22 cellular contexts compared by ENCODE assay signal in genomic region chr15:99605990-99606389, GRCh38. TPM values are rescaled to one million over a fixed set of nuclear protein-coding genes. Genes with fewer than 3 reads are reported as not detected.
DNase-seq lines count a peak whose midpoint lies in the region; ATAC-seq, FAIRE-seq and TF ChIP-seq lines count a peak whose summit lies in the region.
"Had no signal": no experiment of that assay in that cellular context is flagged by ENCODE, and none has a peak within 500 bp of the region (broad histone marks: within the 10 kb centered on the region; RNA-seq: fewer than 3 reads in every experiment).

No MANE protein-coding gene starts in this region.

- H3K27me3 ChIP-seq in RWPE2 (ENCODE audit: insufficient read depth, poor library complexity, severe bottlenecking) (no peaks in the 10 kb centered on the region), mesendoderm (ENCODE audit: insufficient read depth, low read length, poor library complexity) (no peaks in the 10 kb centered on the region)
- H3K27me3 ChIP-seq: brain microvascular endothelial cell, heart right ventricle, testis, vagina had no signal

- H2BK15ac ChIP-seq in mesendoderm (replicated peaks; ENCODE audit: low read depth): no peak overlapping the region

- H3K4ac ChIP-seq in mesendoderm (ENCODE audit: low read depth, low read length): no peak overlapping the region

- H4K5ac ChIP-seq in mesendoderm (ENCODE audit: low read length): no peak overlapping the region

- H3K9me3 Mint-ChIP-seq in activated naive CD4-positive, alpha-beta T cell treated with anti-CD3 and anti-CD28 coated beads, Interleukin-2, amount 50 U/mL, for 24 hours: peaks cover 6% of the 10 kb centered on the region
- no peaks in the 10 kb centered on the region for H3K9me3 Mint-ChIP-seq in activated naive CD4-positive, alpha-beta T cell treated with anti-CD3 and anti-CD28 coated beads, Interleukin-2, amount 10 ng/mL, durations not matched to agents 7 days and 5 days
- H3K9me3 Mint-ChIP-seq in endothelial cell (ENCODE audit: unreplicated experiment): no peaks in the 10 kb centered on the region
- H3K9me3 Mint-ChIP-seq in progenitor cell of endocrine pancreas (ENCODE audit: low read depth): no peaks in the 10 kb centered on the region
- H3K9me3 Mint-ChIP-seq: H9 had no signal

- H3K27ac Mint-ChIP-seq in activated naive CD4-positive, alpha-beta T cell treated with anti-CD3 and anti-CD28 coated beads, Interleukin-2, amount 50 U/mL, for 24 hours: peak overlapping the region; percentile 67
- no peak overlapping the region for H3K27ac Mint-ChIP-seq in activated naive CD4-positive, alpha-beta T cell treated with anti-CD3 and anti-CD28 coated beads, Interleukin-2, amount 10 ng/mL, durations not matched to agents 7 days and 5 days
- H3K27ac Mint-ChIP-seq in endothelial cell (ENCODE audit: unreplicated experiment) (peak overlapping the region; percentile 25), progenitor cell of endocrine pancreas (peak overlapping the region; percentile 36)

- H3K27me3 Mint-ChIP-seq in activated naive CD4-positive, alpha-beta T cell treated with anti-CD3 and anti-CD28 coated beads, Interleukin-2, amount 50 U/mL, for 24 hours: no peaks in the 10 kb centered on the region
- no peaks in the 10 kb centered on the region for H3K27me3 Mint-ChIP-seq in activated naive CD4-positive, alpha-beta T cell treated with anti-CD3 and anti-CD28 coated beads, Interleukin-2, amount 10 ng/mL, durations not matched to agents 7 days and 5 days
- H3K27me3 Mint-ChIP-seq in endothelial cell (ENCODE audit: unreplicated experiment) (no peaks in the 10 kb centered on the region), progenitor cell of endocrine pancreas (no peaks in the 10 kb centered on the region)

- H3K4me3 ChIP-seq in RWPE2 (ENCODE audit: severe bottlenecking) (no peak overlapping the region), mesendoderm (ENCODE audit: low read length) (no peak overlapping the region)
- H3K4me3 ChIP-seq: heart right ventricle, testis, vagina had no signal

- no peaks in the 10 kb centered on the region for H3K9me3 ChIP-seq in RWPE2 (ENCODE audit: severe bottlenecking)
- H3K9me3 ChIP-seq: heart right ventricle, testis, vagina had no signal

- H3K18ac ChIP-seq in mesendoderm (ENCODE audit: low read length): no peak overlapping the region

- no peak overlapping the region for H3K4me2 ChIP-seq in mesendoderm (ENCODE audit: low read length)
- H3K4me2 ChIP-seq: SK-N-SH had no signal

- H3K9ac ChIP-seq in mesendoderm (ENCODE audit: low read length): no peak overlapping the region
- H3K9ac ChIP-seq: SK-N-SH had no signal

- no CpG with 5 or more reads among the region's 5 CpGs for WGBS in mesendoderm (ENCODE audit: extremely low coverage, insufficient coverage, low lambda C conversion rate)

- peaks cover 4% of the 10 kb centered on the region for H3K79me1 ChIP-seq in mesendoderm (ENCODE audit: low read length)

- H2BK120ac ChIP-seq in mesendoderm (ENCODE audit: low read depth, low read length): no peak overlapping the region

- no peak overlapping the region for H3K23ac ChIP-seq in mesendoderm (ENCODE audit: low read length)

- ATAC-seq in RWPE2 (ENCODE audit: low read depth): no peak
- ATAC-seq in GM21515 (IDR thresholded peaks at IDR 0.05; ENCODE audit: unreplicated experiment): no peak
- ATAC-seq: sciatic nerve had no signal

- H3K4me1 Mint-ChIP-seq in activated naive CD4-positive, alpha-beta T cell treated with anti-CD3 and anti-CD28 coated beads, Interleukin-2, amount 50 U/mL, for 24 hours: peaks cover 80% of the 10 kb centered on the region
- H3K4me1 Mint-ChIP-seq in activated naive CD4-positive, alpha-beta T cell treated with anti-CD3 and anti-CD28 coated beads, Interleukin-2, amount 10 ng/mL, durations not matched to agents 7 days and 5 days: peaks cover 2% of the 10 kb centered on the region
- H3K4me1 Mint-ChIP-seq in endothelial cell (ENCODE audit: unreplicated experiment) (peaks cover 10% of the 10 kb centered on the region), progenitor cell of endocrine pancreas (ENCODE audit: low read depth) (peaks cover 10% of the 10 kb centered on the region)

- no peak for DNase-seq in activated naive CD4-positive, alpha-beta T cell treated with anti-CD3 and anti-CD28 coated beads, Interleukin-2, amount 10 ng/mL, durations not matched to agents 7 days and 5 days
- DNase-seq in RWPE2 (ENCODE audit: low spot score): no peak
- no peak for DNase-seq in endothelial cell (ENCODE audit: low spot score)
- no peak for DNase-seq in progenitor cell of endocrine pancreas (ENCODE audit: low spot score, unreplicated experiment)
- no peak for DNase-seq in mesendoderm
- no peak for DNase-seq in HTR-8/SVneo (ENCODE audit: insufficient read length, low spot score)
- DNase-seq: brain microvascular endothelial cell, cortex of kidney, H9, heart right ventricle, NCI-H1417, NCI-H510A, SK-N-SH, testis had no signal

- H3K36me3 ChIP-seq in RWPE2 (ENCODE audit: low read depth) (no peaks in the 10 kb centered on the region), mesendoderm (ENCODE audit: control insufficient read depth, insufficient read depth, low read length) (no peaks in the 10 kb centered on the region)
- H3K36me3 ChIP-seq: brain microvascular endothelial cell, vagina had no signal

- CTCF ChIA-PET in activated naive CD4-positive, alpha-beta T cell treated with anti-CD3 and anti-CD28 coated beads, Interleukin-2, amount 10 ng/mL, durations not matched to agents 7 days and 5 days (lab: Charles Lee): interaction anchor here (0.6 kb wide), 1 partner anchor 98 kb away, joined by 3 read pairs; no protein-coding TSS in a partner anchor

- H3K27ac ChIP-seq in RWPE2 (ENCODE audit: poor library complexity, severe bottlenecking) (peak overlapping the region; percentile 82), mesendoderm (ENCODE audit: low read depth, low read length) (no peak overlapping the region)
- H3K27ac ChIP-seq: brain microvascular endothelial cell, C4-2B, testis, vagina had no signal

- no peak for FAIRE-seq in HTR-8/SVneo (lab: Jason Lieb, UNC)
- FAIRE-seq: D721Med, RCC 7860 had no signal

- H3K4me1 ChIP-seq in RWPE2 (ENCODE audit: insufficient read depth, poor library complexity, severe bottlenecking) (peaks cover 29% of the 10 kb centered on the region), mesendoderm (ENCODE audit: control insufficient read depth, low read depth, low read length) (peaks cover 3% of the 10 kb centered on the region)
- H3K4me1 ChIP-seq: testis had no signal

- TF ChIP-seq CTCF in RWPE2 (IDR thresholded peaks at IDR 0.05; ENCODE audit: poor library complexity, severe bottlenecking): no peak
- TF ChIP-seq CTCF in endothelial cell (IDR thresholded peaks at IDR 0.05; ENCODE audit: unreplicated experiment): no peak
- no peak for TF ChIP-seq CTCF in progenitor cell of endocrine pancreas (IDR thresholded peaks at IDR 0.05; ENCODE audit: unreplicated experiment)

- H3K79me2 ChIP-seq in mesendoderm (ENCODE audit: control insufficient read depth, insufficient read depth, low read length): peaks cover 12% of the 10 kb centered on the region

- no peak overlapping the region for H2BK5ac ChIP-seq in mesendoderm (ENCODE audit: low read length)

- H3K36me3 Mint-ChIP-seq in activated naive CD4-positive, alpha-beta T cell treated with anti-CD3 and anti-CD28 coated beads, Interleukin-2, amount 50 U/mL, for 24 hours: peaks cover 19% of the 10 kb centered on the region
- peaks cover 31% of the 10 kb centered on the region for H3K36me3 Mint-ChIP-seq in activated naive CD4-positive, alpha-beta T cell treated with anti-CD3 and anti-CD28 coated beads, Interleukin-2, amount 10 ng/mL, durations not matched to agents 7 days and 5 days
- H3K36me3 Mint-ChIP-seq in endothelial cell (ENCODE audit: low read depth, unreplicated experiment): peaks cover 8% of the 10 kb centered on the region
- H3K36me3 Mint-ChIP-seq in progenitor cell of endocrine pancreas (ENCODE audit: insufficient read depth): peaks cover 16% of the 10 kb centered on the region

- no peak overlapping the region for H4K8ac ChIP-seq in mesendoderm (ENCODE audit: low read depth, low read length)

- H3K56ac ChIP-seq in mesendoderm (ENCODE audit: low read length): no peak overlapping the region

- no peak overlapping the region for H2AK5ac ChIP-seq in mesendoderm (ENCODE audit: low read length)

- H3K4me3 Mint-ChIP-seq in activated naive CD4-positive, alpha-beta T cell treated with anti-CD3 and anti-CD28 coated beads, Interleukin-2, amount 50 U/mL, for 24 hours: peak overlapping the region; percentile 0
- no peak overlapping the region for H3K4me3 Mint-ChIP-seq in activated naive CD4-positive, alpha-beta T cell treated with anti-CD3 and anti-CD28 coated beads, Interleukin-2, amount 10 ng/mL, durations not matched to agents 7 days and 5 days
- H3K4me3 Mint-ChIP-seq in endothelial cell (ENCODE audit: unreplicated experiment) (no peak overlapping the region), progenitor cell of endocrine pancreas (ENCODE audit: low read depth) (no peak overlapping the region)
- H3K4me3 Mint-ChIP-seq: H9, nephron had no signal

RNA-seq across cellular contexts. Expression of gene MEF2A, which starts 40.2 kb away (rescaled TPM):
- total RNA-seq in endothelial cell (ENCODE audit: unreplicated experiment): 43.5 TPM
- total RNA-seq in progenitor cell of endocrine pancreas: 36.2 TPM in 2 replicates
- polyA plus RNA-seq in mesendoderm (2013, experiment 1 of 2): 13.8 TPM
- 13.2 TPM for polyA plus RNA-seq in mesendoderm (2013, experiment 2 of 2)
